26 cellular contexts compared by ENCODE assay signal in genomic region chr1:57278558-57278957, GRCh38.
"Had no signal": no experiment of that assay in that cellular context is flagged by ENCODE, and none has a peak within 500 bp of the region (broad histone marks: within the 10 kb centered on the region; RNA-seq: fewer than 3 reads in every experiment).

No MANE protein-coding gene starts in this region.

- H3K4me3 ChIP-seq: lower lobe of right lung, ovary, right atrium auricular region, skin epidermis, stomach, testis, thyroid gland, transverse colon, upper lobe of right lung had no signal

- H3K27me3 Mint-ChIP-seq: progenitor cell of endocrine pancreas; stimulated activated naive B cell treated with anti-CD40 and anti-IgM and Interleukin-4, amounts not matched to agents 10 μg/mL and 1 μg/mL and 100 μg/mL, for 72 hours had no signal

- H3K4me1 ChIP-seq: lower lobe of right lung, right atrium auricular region, stomach, testis, thyroid gland, transverse colon, upper lobe of right lung had no signal

- H3K4me3 Mint-ChIP-seq: naive thymus-derived CD8-positive, alpha-beta T cell; nephron; neural crest cell; stimulated activated naive B cell treated with anti-CD40 and anti-IgM and Interleukin-4, amounts not matched to agents 10 μg/mL and 1 μg/mL and 100 μg/mL, for 72 hours had no signal

- H3K27ac Mint-ChIP-seq: naive thymus-derived CD8-positive, alpha-beta T cell; nephron; progenitor cell of endocrine pancreas; stimulated activated naive B cell treated with anti-CD40 and anti-IgM and Interleukin-4, amounts not matched to agents 10 μg/mL and 1 μg/mL and 100 μg/mL, for 72 hours had no signal

- H3K9me3 Mint-ChIP-seq: naive thymus-derived CD8-positive, alpha-beta T cell; nephron; neural crest cell; stimulated activated naive B cell treated with anti-CD40 and anti-IgM and Interleukin-4, amounts not matched to agents 10 μg/mL and 1 μg/mL and 100 μg/mL, for 72 hours had no signal

- ATAC-seq: left ventricle myocardium superior; lower lobe of right lung; naive thymus-derived CD8-positive, alpha-beta T cell; sciatic nerve; stimulated activated naive B cell treated with anti-CD40 and anti-IgM and Interleukin-4, amounts not matched to agents 10 μg/mL and 1 μg/mL and 100 μg/mL, for 72 hours; stimulated activated naive CD8-positive, alpha-beta T cell treated with anti-CD3 and anti-CD28 coated beads, Interleukin-15, Interleukin-2, amounts not matched to agents 100 U/mL and 50 U/mL, for 24 hours; upper lobe of right lung had no signal

- DNase-seq: islet precursor cell; left ventricle myocardium superior; lower lobe of right lung; mammary epithelial cell; mesenchymal stem cell; naive thymus-derived CD8-positive, alpha-beta T cell; occipital lobe; ovary; stimulated activated CD4-positive, alpha-beta T cell treated with anti-CD3 and anti-CD28 coated beads, Interleukin-12 subunit alpha, Interleukin-12 subunit beta, amount 100 ng/mL, for 4 hours; stimulated activated CD4-positive, alpha-beta T cell treated with anti-CD3 and anti-CD28 coated beads, Interleukin-15, amount 100 ng/mL, for 24 hours; stimulated activated CD4-positive, alpha-beta T cell treated with anti-CD3 and anti-CD28 coated beads, Interleukin-2, amount 100 ng/mL, for 24 hours; stimulated activated CD4-positive, alpha-beta T cell treated with anti-CD3 and anti-CD28 coated beads, Interleukin-4, amount 100 ng/mL, for 1 hour; stimulated activated naive B cell treated with anti-CD40 and anti-IgM and Interleukin-4, amounts not matched to agents 10 μg/mL and 1 μg/mL and 100 μg/mL, for 72 hours; stimulated activated naive CD8-positive, alpha-beta T cell treated with anti-CD3 and anti-CD28 coated beads, Interleukin-15, Interleukin-2, amounts not matched to agents 100 U/mL and 50 U/mL, for 24 hours; stomach; testis; thyroid gland; transverse colon; upper lobe of right lung had no signal

- H3K36me3 Mint-ChIP-seq: naive thymus-derived CD8-positive, alpha-beta T cell; stimulated activated naive B cell treated with anti-CD40 and anti-IgM and Interleukin-4, amounts not matched to agents 10 μg/mL and 1 μg/mL and 100 μg/mL, for 72 hours had no signal

- H3K27ac ChIP-seq: lower lobe of right lung, neutrophil, ovary, right atrium auricular region, skin epidermis, stomach, testis, thyroid gland, transverse colon, upper lobe of right lung had no signal

- H3K27me3 ChIP-seq: neutrophil, ovary, right atrium auricular region, stomach, testis, thyroid gland, transverse colon, upper lobe of right lung had no signal

- H3K36me3 ChIP-seq: lower lobe of right lung, neutrophil, ovary, right atrium auricular region, stomach, thyroid gland, transverse colon, upper lobe of right lung had no signal

- H3K9me3 ChIP-seq: lower lobe of right lung, neutrophil, ovary, right atrium auricular region, stomach, testis, thyroid gland, transverse colon, upper lobe of right lung had no signal

- H3K4me1 Mint-ChIP-seq: naive thymus-derived CD8-positive, alpha-beta T cell; stimulated activated naive B cell treated with anti-CD40 and anti-IgM and Interleukin-4, amounts not matched to agents 10 μg/mL and 1 μg/mL and 100 μg/mL, for 72 hours had no signal
